7 cellular contexts compared by ENCODE assay signal in genomic region chr12:57966536-57966935, GRCh38.
"Had no signal": no experiment of that assay in that cellular context is flagged by ENCODE, and none has a peak within 500 bp of the region (broad histone marks: within the 10 kb centered on the region; RNA-seq: fewer than 3 reads in every experiment).

No MANE protein-coding gene starts in this region.

- H3K27ac ChIP-seq: HL-60, KMS-11 had no signal

- DNase-seq: IMR-90, Karpas-422, KBM-7, KG1 had no signal

- H3K9ac ChIP-seq: KMS-11 had no signal

- FAIRE-seq: HTR-8/SVneo had no signal

- H3K4me2 ChIP-seq: KMS-11 had no signal
